In the genomic region with DNA sequence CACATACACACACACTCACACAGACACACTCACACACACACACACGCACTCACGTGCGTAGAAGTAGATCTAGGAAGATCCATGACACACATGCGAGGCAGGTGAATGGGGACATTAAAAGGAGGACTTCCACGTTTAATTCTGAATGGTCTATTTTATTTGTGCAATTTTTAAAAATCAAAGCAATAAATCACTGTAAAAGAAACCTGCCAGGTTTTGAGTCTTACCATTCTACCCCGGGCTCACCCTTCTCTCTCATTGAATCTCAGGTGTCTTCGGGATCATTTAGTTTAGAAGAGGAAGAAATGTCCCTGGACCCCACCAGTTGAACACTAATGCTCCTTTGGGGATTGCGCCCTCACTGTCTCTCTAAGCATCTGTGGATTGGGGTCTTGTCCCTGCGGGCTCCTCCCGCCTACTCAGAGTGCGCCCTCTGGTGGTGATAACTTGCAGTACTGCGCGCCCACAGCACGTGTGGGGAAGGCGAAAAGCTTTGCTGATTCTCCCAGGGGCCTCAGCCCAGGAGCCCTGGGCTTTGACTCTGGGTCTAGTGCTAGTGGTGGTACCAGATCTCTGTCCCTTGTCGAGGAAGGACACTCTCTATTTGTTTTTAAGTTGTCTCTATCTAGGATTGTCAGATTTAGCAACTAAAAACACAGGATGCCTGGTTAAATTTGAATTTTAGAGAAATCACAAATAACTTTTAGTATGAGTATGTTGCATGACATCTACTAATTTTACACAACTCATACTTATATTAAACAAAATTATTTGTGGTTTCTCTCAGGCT, we compare ENCODE assay signal across 8 cellular contexts. TPM values are rescaled to one million over a fixed set of nuclear protein-coding genes. Genes with fewer than 3 reads are reported as not detected.
DNase-seq lines count a peak whose midpoint lies in the region; ATAC-seq and TF ChIP-seq lines count a peak whose summit lies in the region.

No MANE protein-coding gene starts in this region.

- H3K9me3 ChIP-seq in left lung (peaks cover 0 to 22% of the 10 kb centered on the region in 2 donors), thoracic aorta (peaks cover 3% of the 10 kb centered on the region)

- H3K4me1 ChIP-seq in left lung (no peaks in the 10 kb centered on the region), thoracic aorta (ENCODE audit: control insufficient read depth in 1 of 2, low read depth in 2 of 2) (no peaks in the 10 kb centered on the region)

- H3K27me3 ChIP-seq in left lung (no peaks in the 10 kb centered on the region), thoracic aorta (replicated peaks; ENCODE audit: insufficient read depth) (no peaks in the 10 kb centered on the region)

- CTCF ChIA-PET in RWPE1 (lab: Yijun Ruan, JAX), result interaction anchor here (0.5 to 3.6 kb wide), 30 partner anchors 9 to 1944 kb away, joined by 3 to 21 read pairs (median 3); partner anchors contain the start of gene NSG2

- in situ Hi-C loops in astrocyte of the spinal cord (cut with HindIII; ENCODE audit: low sequenced_read_pairs), result no loop called here

- DNase-seq in AG08396 (ENCODE audit: low spot score) (peak; percentile 55), GM20000 (ENCODE audit: low spot score) (peak; percentile 69), RWPE1 (ENCODE audit: low spot score) (peak; percentile 64), astrocyte of the spinal cord (ENCODE audit: low read depth, low spot score) (peak; percentile 37), left lung (peak in 1 of 2 donors; percentile 79), thoracic aorta (ENCODE audit: low spot score) (no peak), posterior vena cava (ENCODE audit: low spot score) (no peak)

- intact Hi-C loops in left lung (cut with DNase I) (no loop called here), posterior vena cava (cut with DNase I) (no loop called here)

- H3K4me3 ChIP-seq in astrocyte of the spinal cord (ENCODE audit: low read depth, low read length) (no peak overlapping the region), left lung (no peak overlapping the region), thoracic aorta (no peak overlapping the region)

- POLR2A ChIA-PET in RWPE1 (lab: Yijun Ruan, JAX; ENCODE audit: low non-redundant PET), result no interaction called here

- H3K36me3 ChIP-seq in left lung, result no peaks in the 10 kb centered on the region
- no peaks in the 10 kb centered on the region for H3K36me3 ChIP-seq in thoracic aorta

- TF ChIP-seq CTCF in GM20000 (IDR thresholded peaks at IDR 0.05; ENCODE audit: extremely low read depth, missing control alignments) (peak; percentile 63), RWPE1 (conservative IDR thresholded peaks at IDR 0.05; ENCODE audit: low read depth) (peak; percentile 92), astrocyte of the spinal cord (IDR thresholded peaks at IDR 0.05; ENCODE audit: low read depth, low read length) (peak; percentile 83), left lung (IDR thresholded peaks at IDR 0.05) (peak; percentile 27 to 74), thoracic aorta (IDR thresholded peaks at IDR 0.05) (peak; percentile 56)

- peak; percentile 51 for ATAC-seq in left lung
- ATAC-seq in thoracic aorta (ENCODE audit: insufficient number of reproducible peaks, low FRiP score, low read depth), result no peak
- ATAC-seq in HG03045 (IDR thresholded peaks at IDR 0.05; ENCODE audit: unreplicated experiment), result no peak

- no peak overlapping the region for H3K27ac ChIP-seq in RWPE1
- H3K27ac ChIP-seq in left lung, result no peak overlapping the region
- H3K27ac ChIP-seq in thoracic aorta, result no peak overlapping the region

RNA-seq across cellular contexts. Expression of gene BOD1, which starts 34.8 kb away (rescaled TPM):
- total RNA-seq in left lung, result 10 to 100 TPM; 37.4 to 39.3 TPM
- 10 to 100 TPM; 30.2 to 44.7 TPM for total RNA-seq in thoracic aorta
- total RNA-seq in posterior vena cava, result 10 to 100 TPM; 34.8 to 35.6 TPM

Comparison
In these comparisons a context has a peak if more than half of its experiments do, and no peak if none do; other contexts are left out.
1. DNase-seq: peak in AG08396 (single experiment), GM20000 (single experiment), RWPE1 (single experiment) and astrocyte of the spinal cord (single experiment); none in thoracic aorta (single experiment) and posterior vena cava (single experiment).
2. Peak in every context shown above with its lines, with median percentiles within 50 percentile points of each other: CTCF ChIP-seq.